ENCODE assay signal across 11 cellular contexts in the genomic region with DNA sequence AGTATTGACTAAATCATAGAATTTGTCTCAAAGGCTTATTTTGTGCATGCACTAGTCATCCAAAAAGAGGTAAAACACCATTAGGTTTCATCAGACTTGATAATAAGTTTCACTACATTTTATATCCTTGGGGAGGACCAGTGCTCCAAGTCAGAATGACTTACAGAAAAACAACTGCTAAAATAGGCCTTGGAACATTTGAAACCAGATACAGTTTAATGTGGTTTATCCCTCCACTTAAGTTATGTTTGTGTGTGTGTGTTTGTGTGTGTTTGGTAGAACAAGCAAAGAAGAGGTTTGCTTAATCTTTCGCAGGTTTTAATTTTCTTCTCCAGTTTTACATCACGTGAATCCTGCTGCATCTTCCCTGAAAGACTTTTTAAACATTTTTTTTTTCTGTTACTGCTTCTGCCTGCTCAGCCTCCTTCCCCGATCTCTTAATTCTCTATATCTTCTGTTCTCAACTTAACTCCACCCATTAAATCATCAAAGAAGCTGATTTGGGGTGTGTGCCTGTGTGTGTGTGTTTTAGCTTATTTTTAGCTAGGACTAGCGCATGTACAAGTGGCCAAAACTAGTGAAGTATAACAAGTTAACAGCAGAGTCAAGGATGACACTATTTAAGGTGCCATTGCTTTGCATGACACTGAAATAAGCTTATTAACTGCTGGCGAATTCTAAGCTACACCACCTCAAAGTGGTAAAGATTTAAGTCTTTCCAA.
DNase-seq lines count a peak whose midpoint lies in the region; ATAC-seq and TF ChIP-seq lines count a peak whose summit lies in the region.
"Had no signal": no experiment of that assay in that cellular context is flagged by ENCODE, and none has a peak within 500 bp of the region (broad histone marks: within the 10 kb centered on the region; RNA-seq: fewer than 3 reads in every experiment).

No MANE protein-coding gene starts in this region.

- no peaks in the 10 kb centered on the region for H3K36me3 ChIP-seq in BLaER1

- H3K9ac ChIP-seq in BLaER1, result no peak overlapping the region; the same call in 1 of the 2 replicates

- no peaks in the 10 kb centered on the region for H3K27me3 Mint-ChIP-seq in natural killer cell treated with Interleukin-12 subunit alpha and Interleukin-12 subunit beta and Interleukin-15 and Interleukin-18, amount 100 ng/mL, for 72 hours
- no peaks in the 10 kb centered on the region for H3K27me3 Mint-ChIP-seq in activated naive CD4-positive, alpha-beta T cell treated with anti-CD3 and anti-CD28 coated beads for 36 hours (ENCODE audit: low read depth)
- H3K27me3 Mint-ChIP-seq: CD4-positive, alpha-beta T cell had no signal

- no peaks in the 10 kb centered on the region for H3K36me3 Mint-ChIP-seq in natural killer cell treated with Interleukin-12 subunit alpha and Interleukin-12 subunit beta and Interleukin-15 and Interleukin-18, amount 100 ng/mL, for 72 hours
- no peaks in the 10 kb centered on the region for H3K36me3 Mint-ChIP-seq in activated naive CD4-positive, alpha-beta T cell treated with anti-CD3 and anti-CD28 coated beads for 36 hours (ENCODE audit: low read depth)

- intact Hi-C loops in activated naive CD4-positive, alpha-beta T cell treated with anti-CD3 and anti-CD28 coated beads for 36 hours (cut with micrococcal nuclease), result no loop called here

- no peaks in the 10 kb centered on the region for H4K20me1 ChIP-seq in BLaER1

- no peak overlapping the region for H3K27ac Mint-ChIP-seq in natural killer cell treated with Interleukin-12 subunit alpha and Interleukin-12 subunit beta and Interleukin-15 and Interleukin-18, amount 100 ng/mL, for 72 hours
- H3K27ac Mint-ChIP-seq in activated naive CD4-positive, alpha-beta T cell treated with anti-CD3 and anti-CD28 coated beads for 36 hours, result no peak overlapping the region
- H3K27ac Mint-ChIP-seq: CD4-positive, alpha-beta T cell had no signal

- H3K9me3 Mint-ChIP-seq in natural killer cell treated with Interleukin-12 subunit alpha and Interleukin-12 subunit beta and Interleukin-15 and Interleukin-18, amount 100 ng/mL, for 72 hours, result peaks cover 4% of the 10 kb centered on the region
- peaks cover 5% of the 10 kb centered on the region for H3K9me3 Mint-ChIP-seq in activated naive CD4-positive, alpha-beta T cell treated with anti-CD3 and anti-CD28 coated beads for 36 hours
- H3K9me3 Mint-ChIP-seq: CD4-positive, alpha-beta T cell had no signal

- H3K4me1 Mint-ChIP-seq in natural killer cell treated with Interleukin-12 subunit alpha and Interleukin-12 subunit beta and Interleukin-15 and Interleukin-18, amount 100 ng/mL, for 72 hours (ENCODE audit: low read depth in 2 of 2), result no peaks in the 10 kb centered on the region
- no peaks in the 10 kb centered on the region for H3K4me1 Mint-ChIP-seq in activated naive CD4-positive, alpha-beta T cell treated with anti-CD3 and anti-CD28 coated beads for 36 hours (ENCODE audit: low read depth)

- H3K4me2 ChIP-seq in BLaER1, result peak overlapping the region; percentile 56

- peak; percentile 49 for ATAC-seq in GM19467 (IDR thresholded peaks at IDR 0.05; ENCODE audit: unreplicated experiment)
- peak; percentile 46 for ATAC-seq in HG03103 (IDR thresholded peaks at IDR 0.05; ENCODE audit: low read depth, unreplicated experiment)
- ATAC-seq in natural killer cell treated with Interleukin-12 subunit alpha and Interleukin-12 subunit beta and Interleukin-15 and Interleukin-18, amount 100 ng/mL, for 72 hours, result no peak

- CTCF ChIA-PET in activated naive CD4-positive, alpha-beta T cell treated with anti-CD3 and anti-CD28 coated beads for 36 hours (lab: Charles Lee), result no interaction called here

- peaks cover 26% of the 10 kb centered on the region for H3K4me1 ChIP-seq in BLaER1

- TF ChIP-seq CTCF in cardiac fibroblast (IDR thresholded peaks at IDR 0.05; ENCODE audit: low read depth, low read length), result no peak

- H3K9me3 ChIP-seq in BLaER1, result no peaks in the 10 kb centered on the region

- no peak overlapping the region for H3K4me3 ChIP-seq in BLaER1
- H3K4me3 ChIP-seq in cardiac fibroblast (replicated peaks in 1 of 2; ENCODE audit: low read depth in 2 of 2, low read length in 2 of 2), result peak overlapping the region in 1 of 2 donors; percentile 40

- DNase-seq in cardiac fibroblast (ENCODE audit: low read depth in 2 of 2) (peak; percentile 37 to 51), NCI-H1105 (lab: John Stamatoyannopoulos, UW) (no peak)
- no peak for DNase-seq in natural killer cell treated with Interleukin-12 subunit alpha and Interleukin-12 subunit beta and Interleukin-15 and Interleukin-18, amount 100 ng/mL, for 72 hours (ENCODE audit: low spot score)
- DNase-seq in effector CD4-positive, alpha-beta T cell, result no peak
- no peak for DNase-seq in activated naive CD4-positive, alpha-beta T cell treated with anti-CD3 and anti-CD28 coated beads for 36 hours
- DNase-seq: CD4-positive, alpha-beta T cell; erythroblast; Right ventricle myocardium superior had no signal

- no peak overlapping the region for H3K27ac ChIP-seq in BLaER1

- no peaks in the 10 kb centered on the region for H3K27me3 ChIP-seq in BLaER1

- no peak overlapping the region for H3K4me3 Mint-ChIP-seq in natural killer cell treated with Interleukin-12 subunit alpha and Interleukin-12 subunit beta and Interleukin-15 and Interleukin-18, amount 100 ng/mL, for 72 hours
- no peak overlapping the region for H3K4me3 Mint-ChIP-seq in activated naive CD4-positive, alpha-beta T cell treated with anti-CD3 and anti-CD28 coated beads for 36 hours
- H3K4me3 Mint-ChIP-seq: CD4-positive, alpha-beta T cell had no signal

Comparison
In these comparisons a context has a peak if more than half of its experiments do, and no peak if none do; other contexts are left out.
1. ATAC-seq: peak in GM19467 (single experiment) and HG03103 (single experiment); none in natural killer cell treated with Interleukin-12 subunit alpha and Interleukin-12 subunit beta and Interleukin-15 and Interleukin-18, amount 100 ng/mL, for 72 hours (0 of 2).
2. DNase-seq: peak in cardiac fibroblast (2 of 2); none in natural killer cell treated with Interleukin-12 subunit alpha and Interleukin-12 subunit beta and Interleukin-15 and Interleukin-18, amount 100 ng/mL, for 72 hours (single experiment), effector CD4-positive, alpha-beta T cell (single experiment), activated naive CD4-positive, alpha-beta T cell treated with anti-CD3 and anti-CD28 coated beads for 36 hours (single experiment) and NCI-H1105 (single experiment).